8 cellular contexts compared by ENCODE assay signal in the genomic region with DNA sequence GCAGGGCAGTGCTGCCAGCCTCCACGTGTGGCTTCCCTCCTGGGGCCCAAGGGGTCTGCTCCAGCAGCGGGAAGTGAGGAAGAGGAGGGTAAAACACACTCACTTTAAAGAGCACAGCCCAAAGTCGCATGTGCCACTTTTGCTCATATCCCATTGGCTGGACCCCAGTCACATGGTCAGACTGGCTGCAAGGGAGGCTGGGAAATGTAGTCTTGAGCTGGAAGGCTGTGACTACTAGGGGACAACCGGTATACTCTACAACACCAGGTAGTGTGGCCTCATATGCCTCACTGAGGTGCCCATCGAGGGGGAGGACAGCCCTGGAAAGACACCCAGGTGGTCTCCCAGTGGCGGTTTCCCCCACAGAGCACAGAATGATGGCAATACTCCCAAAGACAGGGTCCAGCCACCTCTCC. TPM values are rescaled to one million over a fixed set of nuclear protein-coding genes. Genes with fewer than 3 reads are reported as not detected.
DNase-seq lines count a peak whose midpoint lies in the region; ATAC-seq and TF ChIP-seq lines count a peak whose summit lies in the region.

No MANE protein-coding gene starts in this region.

- H3K9me3 ChIP-seq in HAP-1 (no peaks in the 10 kb centered on the region), iPS DF 6.9 (ENCODE audit: control insufficient read depth, insufficient read depth, low read length) (no peaks in the 10 kb centered on the region), sigmoid colon (no peaks in the 10 kb centered on the region)

- in situ Hi-C loops in HAP-1 (cut with MboI; ENCODE audit: low sequenced_read_pairs): no loop called here

- WGBS in iPS DF 6.9 (ENCODE audit: insufficient coverage, insufficient read length): no CpG with 5 or more reads among the region's 6 CpGs
- WGBS in sigmoid colon, 2 donors: 24 to 28% methylated on average over 6 of the region's 6 CpGs

- H3K4me3 ChIP-seq in HAP-1: no peak overlapping the region
- H3K4me3 ChIP-seq in iPS DF 6.9 (ENCODE audit: low read length): no peak overlapping the region
- no peak overlapping the region for H3K4me3 ChIP-seq in sigmoid colon

- TF ChIP-seq CTCF in sigmoid colon (IDR thresholded peaks at IDR 0.05): no peak

- intact Hi-C loops in sigmoid colon (cut with DNase I): no loop called here

- H3K27me3 ChIP-seq in HAP-1 (ENCODE audit: low read depth) (no peaks in the 10 kb centered on the region; the same call in 1 of the 2 replicates), iPS DF 6.9 (ENCODE audit: control insufficient read depth, insufficient read depth, low read length) (no peaks in the 10 kb centered on the region), sigmoid colon (peaks cover 0 to 4% (median 0%) of the 10 kb centered on the region in 3 donors)

- no peak for ATAC-seq in HG03025 (IDR thresholded peaks at IDR 0.05; ENCODE audit: low FRiP score, unreplicated experiment)

- H3K27ac ChIP-seq in iPS DF 6.9 (ENCODE audit: low read length) (no peak overlapping the region), sigmoid colon (no peak overlapping the region)

- TF ChIP-seq POLR2A in sigmoid colon (IDR thresholded peaks at IDR 0.05): no peak

- H3K36me3 ChIP-seq in HAP-1 (replicated peaks) (no peaks in the 10 kb centered on the region), iPS DF 6.9 (ENCODE audit: control insufficient read depth, insufficient read depth, low read length) (no peaks in the 10 kb centered on the region), sigmoid colon (no peaks in the 10 kb centered on the region)

- TF ChIP-seq EP300 in sigmoid colon (IDR thresholded peaks at IDR 0.05): no peak

- H3K4me1 ChIP-seq in HAP-1 (no peaks in the 10 kb centered on the region), iPS DF 6.9 (ENCODE audit: control insufficient read depth, insufficient read depth, low read length) (no peaks in the 10 kb centered on the region), sigmoid colon (no peaks in the 10 kb centered on the region)

- DNase-seq in AG08395 (ENCODE audit: low spot score) (peak; percentile 70), HAP-1 (ENCODE audit: low spot score in 2 of 2) (peak; percentile 39 to 77), SW 1271 (lab: John Stamatoyannopoulos, UW) (peak; percentile 14 to 40), astrocyte of the hippocampus (ENCODE audit: low read depth, low spot score) (peak; percentile 47), iPS DF 6.9 (ENCODE audit: low read depth, low spot score) (peak; percentile 54), sigmoid colon (no peak)
- peak; percentile 46 for DNase-seq in stimulated activated CD4-positive, alpha-beta T cell treated with anti-CD3 and anti-CD28 coated beads, Interleukin-4, amount 100 ng/mL, for 24 hours

RNA-seq across cellular contexts. Expression of gene CAMK2N1, which starts 45.2 kb away (rescaled TPM):
- total RNA-seq in sigmoid colon: 10 to 100 TPM; 18.3 to 31.9 (median 28.0) TPM
- polyA plus RNA-seq in sigmoid colon: 100 to 1,000 TPM in 2 of 3 donors, 10 to 100 TPM in 1; 43.9 to 247 (median 231) TPM
